In the genomic region with DNA sequence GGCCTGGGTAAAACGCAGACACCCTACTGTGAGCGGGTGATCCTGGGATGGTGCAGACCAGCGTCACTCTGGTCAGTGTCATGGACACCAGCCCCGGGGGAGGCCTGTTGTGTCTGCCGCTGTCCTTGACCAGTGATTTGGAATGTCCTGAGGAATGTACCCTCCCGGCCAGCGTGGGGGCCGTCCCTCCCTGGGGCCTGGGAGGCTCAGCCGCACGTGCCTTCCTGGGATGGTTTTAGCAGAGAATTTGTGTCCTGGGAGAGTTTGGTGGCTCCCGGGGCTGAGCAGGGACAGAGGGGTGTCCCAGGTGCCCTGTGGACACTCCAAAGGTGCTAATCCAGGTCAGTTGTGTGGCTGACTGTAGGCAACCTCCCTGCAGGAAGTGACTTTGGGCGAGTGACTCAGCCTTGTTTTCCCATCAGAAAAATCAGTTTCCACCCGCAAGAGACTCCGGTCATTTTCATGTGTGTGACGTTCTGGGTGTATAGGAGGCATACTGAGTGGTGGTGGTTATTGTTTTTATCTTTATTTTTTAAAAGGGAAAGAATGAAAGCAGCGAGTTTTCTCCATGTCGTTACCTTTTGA, we compare ENCODE assay signal across 15 cellular contexts. TPM values are rescaled to one million over a fixed set of nuclear protein-coding genes. Genes with fewer than 3 reads are reported as not detected.
DNase-seq lines count a peak whose midpoint lies in the region; ATAC-seq, FAIRE-seq and TF ChIP-seq lines count a peak whose summit lies in the region.
"Had no signal": no experiment of that assay in that cellular context is flagged by ENCODE, and none has a peak within 500 bp of the region (broad histone marks: within the 10 kb centered on the region; RNA-seq: fewer than 3 reads in every experiment).

No MANE protein-coding gene starts in this region.

- CTCF ChIA-PET in PC-3 (lab: Charles Lee), result no interaction called here
- CTCF ChIA-PET in endothelial cell of umbilical vein (lab: Charles Lee), result interaction anchor here (1.0 kb wide), 1 partner anchor 11 kb away, joined by 3 read pairs; no protein-coding TSS in a partner anchor

- H3K9me1 ChIP-seq in endothelial cell of umbilical vein (replicated peaks; ENCODE audit: control insufficient read depth, extremely low read depth, insufficient read depth, low read length), result no peaks in the 10 kb centered on the region

- POLR2A ChIA-PET in PC-3 (lab: Charles Lee; ENCODE audit: unreplicated experiment), result no interaction called here
- POLR2A ChIA-PET in endothelial cell of umbilical vein (lab: Charles Lee), result no interaction called here

- H3K4me2 ChIP-seq in PC-3 (ENCODE audit: low read length) (peak overlapping the region; percentile 3), endothelial cell of umbilical vein (ENCODE audit: insufficient read depth, low read length) (no peak overlapping the region), mesenchymal stem cell (ENCODE audit: low read length, poor library complexity, severe bottlenecking) (peak overlapping the region; percentile 4)

- no peaks in the 10 kb centered on the region for H3K27me3 ChIP-seq in PC-3 (ENCODE audit: low read length)
- H3K27me3 ChIP-seq in endothelial cell of umbilical vein (ENCODE audit: control insufficient read depth in 2 of 2, insufficient read depth in 2 of 2, low read length in 2 of 2), result no peaks in the 10 kb centered on the region
- peaks cover 14 to 90% of the 10 kb centered on the region in 2 experiments for H3K27me3 ChIP-seq in mesenchymal stem cell (ENCODE audit: control insufficient read depth in 1 of 2, insufficient read depth in 1 of 2, low read length in 2 of 2)
- H3K27me3 ChIP-seq in testis, result no peaks in the 10 kb centered on the region

- no peak overlapping the region for H2BK5ac ChIP-seq in mesenchymal stem cell (ENCODE audit: low read depth, low read length, poor library complexity, severe bottlenecking)

- H3K4ac ChIP-seq in mesenchymal stem cell (ENCODE audit: low read depth in 1 of 2, low read length in 2 of 2), result peak overlapping the region in 1 of 2 experiments; percentile 55

- H3K79me1 ChIP-seq in mesenchymal stem cell (replicated peaks; ENCODE audit: low read length, poor library complexity, severe bottlenecking), result no peaks in the 10 kb centered on the region

- dilution Hi-C loops in endothelial cell of umbilical vein (cut with MboI; ENCODE audit: extremely low pct_ligation_motif_present, low sequenced_read_pairs), result no loop called here

- TF ChIP-seq CTCF in PC-3 (conservative IDR thresholded peaks at IDR 0.05; ENCODE audit: low read depth, low read length), result no peak
- TF ChIP-seq CTCF in endothelial cell of umbilical vein (IDR thresholded peaks at IDR 0.05; ENCODE audit: extremely low read depth in 1 of 2, insufficient read depth in 1 of 2, low read depth in 1 of 2, low read length in 2 of 2), result no peak
- no peak for TF ChIP-seq CTCF in testis (IDR thresholded peaks at IDR 0.05)

- H3K27ac ChIP-seq in PC-3 (ENCODE audit: low read length) (0 out of 2 replicates have a peak overlapping the region, but pooled peaks have one; percentile 1), endothelial cell of umbilical vein (ENCODE audit: insufficient read depth, low read depth, low read length) (no peak overlapping the region), mesenchymal stem cell (ENCODE audit: low read length, poor library complexity, severe bottlenecking) (no peak overlapping the region), testis (peak overlapping the region; percentile 66 to 80)
- H3K27ac ChIP-seq: WERI-Rb-1 had no signal

- H3K27ac Mint-ChIP-seq in stimulated activated naive B cell treated with anti-CD40 and anti-IgM and Interleukin-4, amounts not matched to agents 10 μg/mL and 1 μg/mL and 100 μg/mL, for 72 hours, result no peak overlapping the region
- no peak overlapping the region for H3K27ac Mint-ChIP-seq in activated T-cell treated with anti-CD3 and anti-CD28 coated beads, Interleukin-2, amount 50 U/mL, for 24 hours

- no peak for TF ChIP-seq POLR2A in endothelial cell of umbilical vein (IDR thresholded peaks at IDR 0.05; ENCODE audit: low read depth, low read length)
- TF ChIP-seq POLR2A in testis (IDR thresholded peaks at IDR 0.05), result no peak

- DNase-seq in PC-3 (peak; percentile 44), endothelial cell of umbilical vein (ENCODE audit: low read depth, low spot score) (no peak), mesenchymal stem cell (peak; percentile 48), testis (peak; percentile 88)
- DNase-seq in stimulated activated naive B cell treated with anti-CD40 and anti-IgM and Interleukin-4, amounts not matched to agents 10 μg/mL and 1 μg/mL and 100 μg/mL, for 72 hours, result no peak
- DNase-seq in activated T-cell treated with anti-CD3 and anti-CD28 coated beads, Interleukin-2, amount 50 U/mL, for 24 hours, result no peak
- DNase-seq in stimulated activated naive CD4-positive, alpha-beta T cell (lab: John Stamatoyannopoulos, UW), result no peak
- DNase-seq: activated T-cell treated with anti-CD3 and anti-CD28 coated beads, Interleukin-2, amount 50 U/mL, for 1 hour; caudate nucleus; DMS 273 treated with DMSO at 0.1 percent for 48 hours; foreskin fibroblast; SIG-M5; WERI-Rb-1 had no signal

- peak overlapping the region; percentile 66 for H4K8ac ChIP-seq in mesenchymal stem cell (ENCODE audit: low read length)

- ATAC-seq in PC-3 (peak; percentile 58), HG03280 (IDR thresholded peaks at IDR 0.05; ENCODE audit: unreplicated experiment) (no peak)
- no peak for ATAC-seq in stimulated activated naive B cell treated with anti-CD40 and anti-IgM and Interleukin-4, amounts not matched to agents 10 μg/mL and 1 μg/mL and 100 μg/mL, for 72 hours (replicated peaks)
- ATAC-seq: GM12878 had no signal

- H3K23ac ChIP-seq in mesenchymal stem cell (ENCODE audit: low read length in 2 of 2), result no peak overlapping the region

- FAIRE-seq in endothelial cell of umbilical vein (lab: Jason Lieb, UNC), result peak; percentile 46
- FAIRE-seq: GM12878 had no signal

- WGBS in mesenchymal stem cell, result 39% methylated on average over 17 of the region's 17 CpGs
- WGBS in testis, 2 donors, result 40 to 53% methylated on average over 14 to 17 of the region's 17 CpGs

- peak overlapping the region in 1 of 2 experiments; percentile 70 for H3K18ac ChIP-seq in mesenchymal stem cell (ENCODE audit: low read depth in 1 of 2, low read length in 2 of 2)

- H4K20me1 ChIP-seq in PC-3 (ENCODE audit: low read length), result no peaks in the 10 kb centered on the region
- H4K20me1 ChIP-seq in endothelial cell of umbilical vein (replicated peaks; ENCODE audit: control insufficient read depth, extremely low read depth, insufficient read depth, low read length), result no peaks in the 10 kb centered on the region

- H3K79me2 ChIP-seq in PC-3 (ENCODE audit: low read length) (peaks cover 9% of the 10 kb centered on the region; the same call in 1 of the 2 replicates), endothelial cell of umbilical vein (ENCODE audit: control insufficient read depth, insufficient read depth, low read length) (no peaks in the 10 kb centered on the region)

- no TSS peak for BruUV-seq in PC-3 (replicated peaks; lab: Mats Ljungman, UMichigan)
- BruUV-seq in endothelial cell of umbilical vein (replicated peaks; lab: Mats Ljungman, UMichigan), result no TSS peak

- no peak overlapping the region for H3K9ac ChIP-seq in PC-3 (ENCODE audit: low read length)
- no peak overlapping the region for H3K9ac ChIP-seq in endothelial cell of umbilical vein (replicated peaks; ENCODE audit: extremely low read depth, insufficient read depth, low read length)
- no peak overlapping the region for H3K9ac ChIP-seq in mesenchymal stem cell (ENCODE audit: low read length)

- H3K36me3 ChIP-seq in PC-3 (ENCODE audit: low read depth, low read length), result no peaks in the 10 kb centered on the region
- H3K36me3 ChIP-seq in endothelial cell of umbilical vein (ENCODE audit: control insufficient read depth in 2 of 2, extremely low read depth in 1 of 2, insufficient read depth in 2 of 2, low read length in 2 of 2), result no peaks in the 10 kb centered on the region
- H3K36me3 ChIP-seq in mesenchymal stem cell (ENCODE audit: control insufficient read depth in 1 of 2, insufficient read depth in 2 of 2, low read depth in 1 of 2, low read length in 2 of 2), result no peaks in the 10 kb centered on the region
- no peaks in the 10 kb centered on the region for H3K36me3 ChIP-seq in testis (ENCODE audit: low read depth, missing control alignments)
- H3K36me3 ChIP-seq: WERI-Rb-1 had no signal

- no peaks in the 10 kb centered on the region for H3F3A ChIP-seq in PC-3 (ENCODE audit: low read length, unreplicated experiment)

- H3K27me3 Mint-ChIP-seq in stimulated activated naive B cell treated with anti-CD40 and anti-IgM and Interleukin-4, amounts not matched to agents 10 μg/mL and 1 μg/mL and 100 μg/mL, for 72 hours, result peaks cover 3 to 11% of the 10 kb centered on the region in 2 donors
- no peaks in the 10 kb centered on the region for H3K27me3 Mint-ChIP-seq in activated T-cell treated with anti-CD3 and anti-CD28 coated beads, Interleukin-2, amount 50 U/mL, for 24 hours

- no peak overlapping the region for H2AK5ac ChIP-seq in mesenchymal stem cell (ENCODE audit: low read length, severe bottlenecking)

- H3K9me3 ChIP-seq in PC-3 (ENCODE audit: low read length) (no peaks in the 10 kb centered on the region), endothelial cell of umbilical vein (replicated peaks; ENCODE audit: control insufficient read depth, insufficient read depth, low read length) (no peaks in the 10 kb centered on the region), mesenchymal stem cell (ENCODE audit: control insufficient read depth, low read length) (no peaks in the 10 kb centered on the region), testis (no peaks in the 10 kb centered on the region)

- no peak overlapping the region for H2AFZ ChIP-seq in PC-3 (ENCODE audit: low read length)
- H2AFZ ChIP-seq in endothelial cell of umbilical vein (ENCODE audit: low read depth, low read length), result no peak overlapping the region
- H2AFZ ChIP-seq in mesenchymal stem cell (ENCODE audit: low read depth, low read length), result peak overlapping the region; percentile 55

- intact Hi-C loops in PC-3 (cut with micrococcal nuclease), result no loop called here
- intact Hi-C loops in endothelial cell of umbilical vein (cut with micrococcal nuclease), result no loop called here
- intact Hi-C loops in testis (cut with DNase I; ENCODE audit: low total_unique reads), result no loop called here

- H2BK15ac ChIP-seq in mesenchymal stem cell (ENCODE audit: low read depth, poor library complexity, severe bottlenecking), result no peak overlapping the region

- peaks cover 20% of the 10 kb centered on the region for H3K4me1 ChIP-seq in PC-3 (ENCODE audit: insufficient read depth, low read length)
- H3K4me1 ChIP-seq in endothelial cell of umbilical vein (ENCODE audit: control insufficient read depth, extremely low read depth, insufficient read depth, low read length), result no peaks in the 10 kb centered on the region
- peaks cover 32% of the 10 kb centered on the region for H3K4me1 ChIP-seq in mesenchymal stem cell (ENCODE audit: control insufficient read depth, insufficient read depth, low read depth, low read length)
- H3K4me1 ChIP-seq in testis, result peaks cover 41% of the 10 kb centered on the region

- H4K91ac ChIP-seq in mesenchymal stem cell (ENCODE audit: low read length), result peak overlapping the region; percentile 52

- H2BK12ac ChIP-seq in mesenchymal stem cell (ENCODE audit: low read length in 2 of 2), result no peak overlapping the region

- H3K9me2 ChIP-seq in PC-3 (replicated peaks; ENCODE audit: low read length), result no peaks in the 10 kb centered on the region

- no peaks in the 10 kb centered on the region for H3K36me3 Mint-ChIP-seq in stimulated activated naive B cell treated with anti-CD40 and anti-IgM and Interleukin-4, amounts not matched to agents 10 μg/mL and 1 μg/mL and 100 μg/mL, for 72 hours
- H3K36me3 Mint-ChIP-seq in activated T-cell treated with anti-CD3 and anti-CD28 coated beads, Interleukin-2, amount 50 U/mL, for 24 hours (ENCODE audit: low read depth), result no peaks in the 10 kb centered on the region

- peak overlapping the region in 1 of 2 experiments; percentile 79 for H3K14ac ChIP-seq in mesenchymal stem cell (ENCODE audit: low read length in 2 of 2)

- H3K4me3 ChIP-seq in PC-3 (ENCODE audit: low read length) (no peak overlapping the region), endothelial cell of umbilical vein (replicated peaks in 1 of 3; ENCODE audit: insufficient read depth in 1 of 3, low read depth in 1 of 3, low read length in 3 of 3) (no peak overlapping the region), mesenchymal stem cell (ENCODE audit: insufficient read depth in 1 of 2, low read depth in 1 of 2, low read length in 2 of 2) (no peak overlapping the region), testis (no peak overlapping the region)
- H3K4me3 ChIP-seq: GM12878 had no signal

- H3K4me1 Mint-ChIP-seq in stimulated activated naive B cell treated with anti-CD40 and anti-IgM and Interleukin-4, amounts not matched to agents 10 μg/mL and 1 μg/mL and 100 μg/mL, for 72 hours, result peaks cover 2% of the 10 kb centered on the region in 2 donors
- H3K4me1 Mint-ChIP-seq in activated T-cell treated with anti-CD3 and anti-CD28 coated beads, Interleukin-2, amount 50 U/mL, for 24 hours (ENCODE audit: low read depth), result peaks cover 1% of the 10 kb centered on the region

- no peaks in the 10 kb centered on the region for H3K9me3 Mint-ChIP-seq in stimulated activated naive B cell treated with anti-CD40 and anti-IgM and Interleukin-4, amounts not matched to agents 10 μg/mL and 1 μg/mL and 100 μg/mL, for 72 hours
- no peaks in the 10 kb centered on the region for H3K9me3 Mint-ChIP-seq in activated T-cell treated with anti-CD3 and anti-CD28 coated beads, Interleukin-2, amount 50 U/mL, for 24 hours

- H2BK120ac ChIP-seq in mesenchymal stem cell (ENCODE audit: low read depth, low read length), result no peak overlapping the region

- no peak overlapping the region for H3K4me3 Mint-ChIP-seq in stimulated activated naive B cell treated with anti-CD40 and anti-IgM and Interleukin-4, amounts not matched to agents 10 μg/mL and 1 μg/mL and 100 μg/mL, for 72 hours
- H3K4me3 Mint-ChIP-seq in activated T-cell treated with anti-CD3 and anti-CD28 coated beads, Interleukin-2, amount 50 U/mL, for 24 hours, result no peak overlapping the region

RNA-seq across cellular contexts. Expression of a gene that starts 6.3 kb away (rescaled TPM):
- total RNA-seq in PC-3 (2014; rRNA removed) (54.3 and 60.7 TPM in 2 replicates), endothelial cell of umbilical vein (0.51 and 1.3 TPM in 2 replicates), testis (10 to 100 TPM; 17.1 to 25.7 TPM)
- polyA plus RNA-seq in endothelial cell of umbilical vein (0.52 and 0.80 TPM in 2 replicates), testis (ENCODE audit: insufficient read depth, low read depth, low replicate concordance) (5.7 TPM)
- polyA plus RNA-seq in endothelial cell of umbilical vein (2011; cell fraction: cytosol; rRNA removed), result 0.21 and 0.27 TPM in 2 replicates
- polyA plus RNA-seq in endothelial cell of umbilical vein (2011; cell fraction: nucleus; rRNA removed), result 0.75 and 0.87 TPM in 2 replicates
- polyA plus RNA-seq in endothelial cell of umbilical vein (2012), result 0.20 and 0.57 TPM in 2 replicates
- 0.13 TPM in 1 of 2 replicates, not detected in the other for polyA minus RNA-seq in endothelial cell of umbilical vein
- polyA minus RNA-seq in endothelial cell of umbilical vein (2011; cell fraction: cytosol; rRNA and poly(A)+ RNA removed), result 10.7 TPM
- polyA minus RNA-seq in endothelial cell of umbilical vein (2011; cell fraction: nucleus; rRNA and poly(A)+ RNA removed), result 0.34 and 0.58 TPM in 2 replicates
- polyA plus RNA-seq in mesenchymal stem cell (2013, experiment 1 of 2), result 0.73 TPM
- polyA plus RNA-seq in mesenchymal stem cell (2013, experiment 2 of 2), result 0.49 TPM
- total RNA-seq: GM12878 had no signal
- polyA plus RNA-seq: GM12878 had no signal

Comparison
In these comparisons a context has a peak if more than half of its experiments do, and no peak if none do; other contexts are left out.
1. DNase-seq: peak in PC-3 (single experiment), mesenchymal stem cell (single experiment) and testis (single experiment); none in endothelial cell of umbilical vein (single experiment), stimulated activated naive B cell treated with anti-CD40 and anti-IgM and Interleukin-4, amounts not matched to agents 10 μg/mL and 1 μg/mL and 100 μg/mL, for 72 hours (single experiment), activated T-cell treated with anti-CD3 and anti-CD28 coated beads, Interleukin-2, amount 50 U/mL, for 24 hours (single experiment) and stimulated activated naive CD4-positive, alpha-beta T cell (0 of 6).
2. H3K27ac ChIP-seq: peak in PC-3 (single experiment) and testis (2 of 2); none in endothelial cell of umbilical vein (single experiment) and mesenchymal stem cell (single experiment).